In genomic region chr3:106328224-106328623, GRCh38 we compare ENCODE assay signal across 1 cellular context.
TF ChIP-seq lines count a peak whose summit lies in the region.

No MANE protein-coding gene starts in this region.

TF ChIP-seq in SK-N-SH treated with all-trans-retinoic acid at 6 μM for 48 hours, 23 proteins besides CTCF, POLR2A, EP300 and RAD21 (continued from another document):
- no peak for TF ChIP-seq TCF4 (CRISPR knock-in tag; IDR thresholded peaks at IDR 0.05; ENCODE audit: borderline replicate concordance)
- no peak for TF ChIP-seq PATZ1 (CRISPR knock-in tag; IDR thresholded peaks at IDR 0.05; ENCODE audit: borderline replicate concordance)
- no peak for TF ChIP-seq ESRRG (CRISPR knock-in tag; IDR thresholded peaks at IDR 0.05)
- no peak for TF ChIP-seq GLIS3 (CRISPR knock-in tag; IDR thresholded peaks at IDR 0.05)
- TF ChIP-seq OSR1 (CRISPR knock-in tag; IDR thresholded peaks at IDR 0.05), result no peak
- TF ChIP-seq ZFP30 (CRISPR knock-in tag; IDR thresholded peaks at IDR 0.05), result no peak
